In genomic region chr15:86080302-86080701, GRCh38 we compare ENCODE assay signal across 34 cellular contexts. TPM values are rescaled to one million over a fixed set of nuclear protein-coding genes. Genes with fewer than 3 reads are reported as not detected.
"Had no signal": no experiment of that assay in that cellular context is flagged by ENCODE, and none has a peak within 500 bp of the region (broad histone marks: within the 10 kb centered on the region; RNA-seq: fewer than 3 reads in every experiment).

No MANE protein-coding gene starts in this region.

- H3K4me1 Mint-ChIP-seq: activated B cell treated with CpG ODN at 0.5 μM for 24 hours; activated CD4-positive, alpha-beta memory T cell treated with anti-CD3 and anti-CD28 coated beads, Interleukin-2, amount 10 ng/mL, durations not matched to agents 7 days and 5 days; activated naive CD4-positive, alpha-beta T cell treated with anti-CD3 and anti-CD28 coated beads, Interleukin-2, amount 10 ng/mL, durations not matched to agents 7 days and 5 days had no signal

- H3K27ac ChIP-seq: ascending aorta, breast epithelium, cardiac muscle cell, colonic mucosa, foreskin keratinocyte, gastroesophageal sphincter, WERI-Rb-1 had no signal

- H3K4me1 ChIP-seq: ascending aorta, breast epithelium, colonic mucosa, foreskin keratinocyte had no signal

- H3K4me3 Mint-ChIP-seq: activated B cell treated with CpG ODN at 0.5 μM for 24 hours; activated CD4-positive, alpha-beta memory T cell treated with anti-CD3 and anti-CD28 coated beads, Interleukin-2, amount 10 ng/mL, durations not matched to agents 7 days and 5 days; activated CD4-positive, alpha-beta T cell treated with anti-CD3 and anti-CD28 coated beads for 36 hours; activated CD4-positive, alpha-beta T cell treated with anti-CD3 and anti-CD28 coated beads, Interleukin-2, amount 10 ng/mL, durations not matched to agents 7 days and 5 days; activated naive CD4-positive, alpha-beta T cell treated with anti-CD3 and anti-CD28 coated beads, Interleukin-2, amount 10 ng/mL, durations not matched to agents 7 days and 5 days; activated naive CD8-positive, alpha-beta T cell treated with anti-CD3 and anti-CD28 coated beads, Interleukin-2, amount 10 ng/mL, durations not matched to agents 7 days and 5 days; activated T-cell treated with anti-CD3 and anti-CD28 coated beads, Interleukin-2, amount 50 U/mL, for 24 hours; activated T-cell treated with anti-CD3 and anti-CD28 coated beads, Interleukin-2, amount 50 U/mL, for 72 hours; T-helper 17 cell; T-helper 2 cell treated with Interferon-gamma antibody and Interleukin-4, amounts not matched to agents 5 μg/mL and 100 μg/mL, for 36 hours had no signal

- DNase-seq: activated B cell treated with CpG ODN at 0.5 μM for 24 hours; activated CD4-positive, alpha-beta memory T cell treated with anti-CD3 and anti-CD28 coated beads, Interleukin-2, amount 10 ng/mL, durations not matched to agents 7 days and 5 days; activated CD4-positive, alpha-beta T cell treated with anti-CD3 and anti-CD28 coated beads for 36 hours; activated CD4-positive, alpha-beta T cell treated with anti-CD3 and anti-CD28 coated beads, Interleukin-2, amount 10 ng/mL, durations not matched to agents 7 days and 5 days; activated CD4-positive, alpha-beta T cell treated with anti-CD3 and anti-CD28 coated beads, Interleukin-2, amount 50 U/mL, for 4 hours; activated CD8-positive, alpha-beta memory T cell treated with anti-CD3 and anti-CD28 coated beads, Interleukin-2, amount 50 U/mL, for 48 hours; activated gamma-delta T cell; activated naive CD4-positive, alpha-beta T cell; activated naive CD4-positive, alpha-beta T cell treated with anti-CD3 and anti-CD28 coated beads, Interleukin-2, amount 10 ng/mL, durations not matched to agents 7 days and 5 days; activated naive CD8-positive, alpha-beta T cell treated with anti-CD3 and anti-CD28 coated beads, Interleukin-2, amount 10 ng/mL, durations not matched to agents 7 days and 5 days; activated T-cell treated with anti-CD3 and anti-CD28 coated beads for 4 hours; activated T-cell treated with anti-CD3 and anti-CD28 coated beads, Interleukin-2, amount 50 U/mL, for 24 hours; activated T-cell treated with anti-CD3 and anti-CD28 coated beads, Interleukin-2, amount 50 U/mL, for 72 hours; central memory CD4-positive, alpha-beta T cell; cerebellar nuclear complex; colonic mucosa; effector CD8-positive, alpha-beta T cell; foreskin keratinocyte; head of caudate nucleus; T-helper 1 cell; T-helper 17 cell; T1000; WERI-Rb-1 had no signal

- H3K36me3 ChIP-seq: ascending aorta, breast epithelium, cardiac muscle cell, colonic mucosa, gastroesophageal sphincter, WERI-Rb-1 had no signal

- H3K27me3 Mint-ChIP-seq: activated CD4-positive, alpha-beta T cell treated with anti-CD3 and anti-CD28 coated beads for 36 hours; brain had no signal

- H3K27ac Mint-ChIP-seq: activated B cell treated with CpG ODN at 0.5 μM for 24 hours; activated CD4-positive, alpha-beta memory T cell treated with anti-CD3 and anti-CD28 coated beads, Interleukin-2, amount 10 ng/mL, durations not matched to agents 7 days and 5 days; activated CD4-positive, alpha-beta T cell treated with anti-CD3 and anti-CD28 coated beads for 36 hours; activated CD4-positive, alpha-beta T cell treated with anti-CD3 and anti-CD28 coated beads, Interleukin-2, amount 10 ng/mL, durations not matched to agents 7 days and 5 days; activated naive CD4-positive, alpha-beta T cell treated with anti-CD3 and anti-CD28 coated beads, Interleukin-2, amount 10 ng/mL, durations not matched to agents 7 days and 5 days; activated naive CD4-positive, alpha-beta T cell treated with anti-CD3 and anti-CD28 coated beads, Interleukin-2, amount 50 U/mL, for 72 hours; activated naive CD8-positive, alpha-beta T cell treated with anti-CD3 and anti-CD28 coated beads, Interleukin-2, amount 10 ng/mL, durations not matched to agents 7 days and 5 days; activated T-cell treated with anti-CD3 and anti-CD28 coated beads, Interleukin-2, amount 50 U/mL, for 24 hours; activated T-cell treated with anti-CD3 and anti-CD28 coated beads, Interleukin-2, amount 50 U/mL, for 72 hours; T-helper 17 cell; T-helper 2 cell treated with Interferon-gamma antibody and Interleukin-4, amounts not matched to agents 5 μg/mL and 100 μg/mL, for 36 hours had no signal

- ATAC-seq: activated CD4-positive, alpha-beta T cell treated with anti-CD3 and anti-CD28 coated beads for 36 hours; activated CD4-positive, CD25-positive, alpha-beta regulatory T cell treated with anti-CD3 and anti-CD28 coated beads, Interleukin-2, amount 50 U/mL, for 24 hours; activated naive CD4-positive, alpha-beta T cell treated with anti-CD3 and anti-CD28 coated beads, Interleukin-2, amount 50 U/mL, for 72 hours; activated T-cell treated with anti-CD3 and anti-CD28 coated beads, Interleukin-2, amount 50 U/mL, for 72 hours; esophagus mucosa; foreskin keratinocyte; gastroesophageal sphincter; T-helper 17 cell had no signal

- H3K27me3 ChIP-seq: ascending aorta, cardiac muscle cell, colonic mucosa, foreskin keratinocyte had no signal

- H3K9me3 Mint-ChIP-seq: activated B cell treated with CpG ODN at 0.5 μM for 24 hours; activated CD4-positive, alpha-beta memory T cell treated with anti-CD3 and anti-CD28 coated beads, Interleukin-2, amount 10 ng/mL, durations not matched to agents 7 days and 5 days; activated CD4-positive, alpha-beta T cell treated with anti-CD3 and anti-CD28 coated beads, Interleukin-2, amount 10 ng/mL, durations not matched to agents 7 days and 5 days; activated naive CD4-positive, alpha-beta T cell treated with anti-CD3 and anti-CD28 coated beads, Interleukin-2, amount 10 ng/mL, durations not matched to agents 7 days and 5 days; activated naive CD4-positive, alpha-beta T cell treated with anti-CD3 and anti-CD28 coated beads, Interleukin-2, amount 50 U/mL, for 72 hours; activated naive CD8-positive, alpha-beta T cell treated with anti-CD3 and anti-CD28 coated beads, Interleukin-2, amount 10 ng/mL, durations not matched to agents 7 days and 5 days; activated T-cell treated with anti-CD3 and anti-CD28 coated beads, Interleukin-2, amount 50 U/mL, for 24 hours; activated T-cell treated with anti-CD3 and anti-CD28 coated beads, Interleukin-2, amount 50 U/mL, for 72 hours; T-helper 2 cell treated with Interferon-gamma antibody and Interleukin-4, amounts not matched to agents 5 μg/mL and 100 μg/mL, for 36 hours had no signal

- H3K36me3 Mint-ChIP-seq: activated naive CD4-positive, alpha-beta T cell treated with anti-CD3 and anti-CD28 coated beads, Interleukin-2, amount 10 ng/mL, durations not matched to agents 7 days and 5 days; activated naive CD4-positive, alpha-beta T cell treated with anti-CD3 and anti-CD28 coated beads, Interleukin-2, amount 50 U/mL, for 72 hours; activated naive CD8-positive, alpha-beta T cell treated with anti-CD3 and anti-CD28 coated beads, Interleukin-2, amount 10 ng/mL, durations not matched to agents 7 days and 5 days; brain had no signal

- H3K4me3 ChIP-seq: ascending aorta, breast epithelium, cardiac muscle cell, colonic mucosa, gastroesophageal sphincter had no signal

- H3K9me3 ChIP-seq: ascending aorta, breast epithelium, colonic mucosa, gastroesophageal sphincter had no signal

RNA-seq across cellular contexts. Expression of gene AGBL1, which starts 0.6 kb away (rescaled TPM):
- total RNA-seq: activated B cell treated with CpG ODN at 0.5 μM for 24 hours; activated CD4-positive, alpha-beta memory T cell treated with anti-CD3 and anti-CD28 coated beads, Interleukin-2, amount 10 ng/mL, durations not matched to agents 7 days and 5 days; activated CD4-positive, alpha-beta T cell treated with anti-CD3 and anti-CD28 coated beads, Interleukin-2, amount 10 ng/mL, durations not matched to agents 7 days and 5 days; activated naive CD4-positive, alpha-beta T cell treated with anti-CD3 and anti-CD28 coated beads, Interleukin-2, amount 50 U/mL, for 72 hours; activated naive CD8-positive, alpha-beta T cell treated with anti-CD3 and anti-CD28 coated beads, Interleukin-2, amount 10 ng/mL, durations not matched to agents 7 days and 5 days; ascending aorta; breast epithelium; dermis microvascular lymphatic vessel endothelial cell; epithelial cell of proximal tubule; esophagus mucosa; foreskin keratinocyte; T-helper 17 cell had no signal
- polyA plus RNA-seq: foreskin keratinocyte had no signal
